In the genomic region with DNA sequence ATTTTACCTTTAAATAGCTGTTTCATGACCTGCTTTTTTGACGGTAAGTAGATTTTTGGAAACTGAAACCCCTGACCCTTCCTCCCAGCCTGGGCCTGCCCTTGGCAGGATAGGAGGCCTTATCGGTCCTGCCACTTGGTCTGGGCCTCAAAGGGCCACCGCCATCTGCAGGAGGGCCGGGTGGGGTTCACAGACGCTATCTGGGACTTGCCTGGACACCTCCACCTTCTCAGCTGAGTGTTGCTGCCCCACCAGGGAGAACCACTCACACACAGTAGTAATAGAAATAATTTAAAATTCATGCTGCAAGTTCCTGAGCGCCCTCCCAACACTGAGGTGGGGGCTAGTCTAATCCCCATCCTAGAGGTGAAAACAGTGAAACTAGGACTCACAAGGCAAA, we compare ENCODE assay signal across 1 cellular context.
TF ChIP-seq lines count a peak whose summit lies in the region.

No MANE protein-coding gene starts in this region.

TF ChIP-seq in HepG2, 621 proteins besides CTCF, POLR2A, EP300 and RAD21:
- no peak for TF ChIP-seq DNMT3B (CRISPR knock-in tag; conservative IDR thresholded peaks at IDR 0.05)
- peak; percentile 5; the same call in 1 of the 2 replicates for TF ChIP-seq ZFX (CRISPR knock-in tag; IDR thresholded peaks at IDR 0.05; ENCODE audit: low read depth)
- TF ChIP-seq TOE1 (CRISPR knock-in tag; IDR thresholded peaks at IDR 0.05): no peak
- TF ChIP-seq RXRA (CRISPR knock-in tag; IDR thresholded peaks at IDR 0.05): no peak
- TF ChIP-seq, protein P1, sequence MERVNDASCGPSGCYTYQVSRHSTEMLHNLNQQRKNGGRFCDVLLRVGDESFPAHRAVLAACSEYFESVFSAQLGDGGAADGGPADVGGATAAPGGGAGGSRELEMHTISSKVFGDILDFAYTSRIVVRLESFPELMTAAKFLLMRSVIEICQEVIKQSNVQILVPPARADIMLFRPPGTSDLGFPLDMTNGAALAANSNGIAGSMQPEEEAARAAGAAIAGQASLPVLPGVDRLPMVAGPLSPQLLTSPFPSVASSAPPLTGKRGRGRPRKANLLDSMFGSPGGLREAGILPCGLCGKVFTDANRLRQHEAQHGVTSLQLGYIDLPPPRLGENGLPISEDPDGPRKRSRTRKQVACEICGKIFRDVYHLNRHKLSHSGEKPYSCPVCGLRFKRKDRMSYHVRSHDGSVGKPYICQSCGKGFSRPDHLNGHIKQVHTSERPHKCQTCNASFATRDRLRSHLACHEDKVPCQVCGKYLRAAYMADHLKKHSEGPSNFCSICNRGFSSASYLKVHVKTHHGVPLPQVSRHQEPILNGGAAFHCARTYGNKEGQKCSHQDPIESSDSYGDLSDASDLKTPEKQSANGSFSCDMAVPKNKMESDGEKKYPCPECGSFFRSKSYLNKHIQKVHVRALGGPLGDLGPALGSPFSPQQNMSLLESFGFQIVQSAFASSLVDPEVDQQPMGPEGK (CRISPR knock-in tag; IDR thresholded peaks at IDR 0.05): 0 out of 2 replicates have a peak, but pooled peaks have one; percentile 12
- TF ChIP-seq ZNF44 (CRISPR knock-in tag; IDR thresholded peaks at IDR 0.05): no peak
